In the genomic region with DNA sequence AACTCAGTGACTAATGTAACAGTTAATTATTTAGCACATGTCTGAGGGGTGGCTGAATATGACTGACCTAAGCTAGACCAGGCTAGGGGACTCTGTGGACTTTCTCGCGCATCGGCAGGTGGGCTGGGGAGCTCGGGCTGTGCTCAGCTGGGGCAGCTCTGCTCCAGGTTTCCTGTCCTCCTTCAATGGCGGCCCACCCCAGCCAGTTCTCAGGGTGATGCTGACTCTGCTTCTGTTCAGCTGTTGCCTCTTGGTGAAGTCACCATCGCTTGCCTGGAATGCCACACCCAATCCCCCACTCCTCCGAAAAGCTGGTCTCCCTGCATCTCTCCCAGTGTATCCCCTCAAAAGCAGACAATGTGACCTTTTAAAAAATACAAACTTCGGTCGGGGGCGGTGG, we compare ENCODE assay signal across 26 cellular contexts. TPM values are rescaled to one million over a fixed set of nuclear protein-coding genes. Genes with fewer than 3 reads are reported as not detected.
"Had no signal": no experiment of that assay in that cellular context is flagged by ENCODE, and none has a peak within 500 bp of the region (broad histone marks: within the 10 kb centered on the region; RNA-seq: fewer than 3 reads in every experiment).

No MANE protein-coding gene starts in this region.

- H3K27me3 Mint-ChIP-seq: naive B cell; naive thymus-derived CD8-positive, alpha-beta T cell; natural killer cell treated with Interleukin-12 subunit alpha and Interleukin-12 subunit beta and Interleukin-15 and Interleukin-18, amount 100 ng/mL, for 72 hours; stimulated activated naive B cell treated with anti-CD40 and anti-IgM and Interleukin-4, amounts not matched to agents 10 μg/mL and 1 μg/mL and 100 μg/mL, for 72 hours; stimulated activated naive CD8-positive, alpha-beta T cell treated with anti-CD3 and anti-CD28 coated beads, Interleukin-15, Interleukin-2, amounts not matched to agents 100 ng/mL and 50 ng/mL, for 24 hours; type B pancreatic cell had no signal

- H3K36me3 ChIP-seq: neutrophil, pancreas, right lobe of liver, transverse colon, upper lobe of right lung, uterus had no signal

- H3K36me3 Mint-ChIP-seq: natural killer cell treated with Interleukin-12 subunit alpha and Interleukin-12 subunit beta and Interleukin-15 and Interleukin-18, amount 100 ng/mL, for 72 hours; stimulated activated effector memory CD8-positive, alpha-beta T cell treated with anti-CD3 and anti-CD28 coated beads, Interleukin-12 subunit alpha, Interleukin-12 subunit beta, amount 100 ng/mL, for 72 hours had no signal

- ATAC-seq: naive thymus-derived CD8-positive, alpha-beta T cell; natural killer cell treated with Interleukin-12 subunit alpha and Interleukin-12 subunit beta and Interleukin-15 and Interleukin-18, amount 100 ng/mL, for 72 hours; pancreas; psoas muscle; right cardiac atrium; right lobe of liver; stimulated activated effector memory CD8-positive, alpha-beta T cell treated with anti-CD3 and anti-CD28 coated beads, Interleukin-12 subunit alpha, Interleukin-12 subunit beta, amount 100 ng/mL, for 72 hours; stimulated activated naive B cell treated with anti-CD40 and anti-IgM and Interleukin-4, amounts not matched to agents 10 μg/mL and 1 μg/mL and 100 μg/mL, for 72 hours; upper lobe of right lung had no signal

- H3K27ac Mint-ChIP-seq: naive thymus-derived CD8-positive, alpha-beta T cell; natural killer cell treated with Interleukin-12 subunit alpha and Interleukin-12 subunit beta and Interleukin-15 and Interleukin-18, amount 100 ng/mL, for 72 hours; stimulated activated effector memory CD8-positive, alpha-beta T cell treated with anti-CD3 and anti-CD28 coated beads, Interleukin-12 subunit alpha, Interleukin-12 subunit beta, amount 100 ng/mL, for 72 hours; stimulated activated naive CD8-positive, alpha-beta T cell treated with anti-CD3 and anti-CD28 coated beads, Interleukin-15, Interleukin-2, amounts not matched to agents 100 ng/mL and 50 ng/mL, for 24 hours; type B pancreatic cell had no signal

- H3K4me1 Mint-ChIP-seq: naive B cell; naive thymus-derived CD8-positive, alpha-beta T cell; neural crest cell; stimulated activated effector memory CD8-positive, alpha-beta T cell treated with anti-CD3 and anti-CD28 coated beads, Interleukin-12 subunit alpha, Interleukin-12 subunit beta, amount 100 ng/mL, for 72 hours; stimulated activated naive B cell treated with anti-CD40 and anti-IgM and Interleukin-4, amounts not matched to agents 10 μg/mL and 1 μg/mL and 100 μg/mL, for 72 hours had no signal

- H3K4me1 ChIP-seq: pancreas, right lobe of liver, stomach, tibial artery, upper lobe of right lung, uterus had no signal

- H3K4me3 Mint-ChIP-seq: naive B cell; naive thymus-derived CD8-positive, alpha-beta T cell; natural killer cell treated with Interleukin-12 subunit alpha and Interleukin-12 subunit beta and Interleukin-15 and Interleukin-18, amount 100 ng/mL, for 72 hours; nephron progenitor cell; neural crest cell; stimulated activated effector memory CD8-positive, alpha-beta T cell treated with anti-CD3 and anti-CD28 coated beads, Interleukin-12 subunit alpha, Interleukin-12 subunit beta, amount 100 ng/mL, for 72 hours; stimulated activated naive B cell treated with anti-CD40 and anti-IgM and Interleukin-4, amounts not matched to agents 10 μg/mL and 1 μg/mL and 100 μg/mL, for 72 hours; stimulated activated naive CD8-positive, alpha-beta T cell treated with anti-CD3 and anti-CD28 coated beads, Interleukin-15, Interleukin-2, amounts not matched to agents 100 ng/mL and 50 ng/mL, for 24 hours; type B pancreatic cell had no signal

- H3K9me3 ChIP-seq: neutrophil, pancreas, psoas muscle, right lobe of liver, stomach, tibial artery, transverse colon, upper lobe of right lung, uterus had no signal

- H3K27ac ChIP-seq: neutrophil, pancreas, psoas muscle, right lobe of liver, stomach, tibial artery, transverse colon, upper lobe of right lung, uterus had no signal

- H3K27me3 ChIP-seq: neutrophil, pancreas, right lobe of liver, stomach, tibial artery, transverse colon, upper lobe of right lung, uterus had no signal

- H3K9me3 Mint-ChIP-seq: natural killer cell treated with Interleukin-12 subunit alpha and Interleukin-12 subunit beta and Interleukin-15 and Interleukin-18, amount 100 ng/mL, for 72 hours; nephron progenitor cell; stimulated activated effector memory CD8-positive, alpha-beta T cell treated with anti-CD3 and anti-CD28 coated beads, Interleukin-12 subunit alpha, Interleukin-12 subunit beta, amount 100 ng/mL, for 72 hours; stimulated activated naive B cell treated with anti-CD40 and anti-IgM and Interleukin-4, amounts not matched to agents 10 μg/mL and 1 μg/mL and 100 μg/mL, for 72 hours; stimulated activated naive CD8-positive, alpha-beta T cell treated with anti-CD3 and anti-CD28 coated beads, Interleukin-15, Interleukin-2, amounts not matched to agents 100 ng/mL and 50 ng/mL, for 24 hours; type B pancreatic cell had no signal

- DNase-seq: naive B cell; naive thymus-derived CD8-positive, alpha-beta T cell; nephron progenitor cell; nucleus accumbens; pancreas; right cardiac atrium; right lobe of liver; small intestine; stimulated activated CD4-positive, alpha-beta T cell treated with anti-CD3 and anti-CD28 coated beads, Interleukin-15, amount 100 ng/mL, for 24 hours; stimulated activated CD4-positive, alpha-beta T cell treated with anti-CD3 and anti-CD28 coated beads, Interleukin-2, amount 100 ng/mL, for 24 hours; stimulated activated CD4-positive, alpha-beta T cell treated with anti-CD3 and anti-CD28 coated beads, Interleukin-2, amount 100 ng/mL, for 48 hours; stimulated activated CD4-positive, alpha-beta T cell treated with anti-CD3 and anti-CD28 coated beads, Interleukin-4, amount 100 ng/mL, for 24 hours; stimulated activated naive B cell treated with anti-CD40 and anti-IgM and Interleukin-4, amounts not matched to agents 10 μg/mL and 1 μg/mL and 100 μg/mL, for 72 hours; stimulated activated naive CD4-positive, alpha-beta T cell treated with Interleukin-2 at 50 U/mL for 16 hours; stomach; transverse colon; upper lobe of right lung; uterus had no signal

- H3K4me3 ChIP-seq: pancreas, psoas muscle, right lobe of liver, stomach, tibial artery, transverse colon, upper lobe of right lung, uterus had no signal

RNA-seq across cellular contexts. Expression of gene PPP1R3G, which starts 20.0 kb away (rescaled TPM):
- polyA plus RNA-seq: naive thymus-derived CD8-positive, alpha-beta T cell had no signal
